In the genomic region with DNA sequence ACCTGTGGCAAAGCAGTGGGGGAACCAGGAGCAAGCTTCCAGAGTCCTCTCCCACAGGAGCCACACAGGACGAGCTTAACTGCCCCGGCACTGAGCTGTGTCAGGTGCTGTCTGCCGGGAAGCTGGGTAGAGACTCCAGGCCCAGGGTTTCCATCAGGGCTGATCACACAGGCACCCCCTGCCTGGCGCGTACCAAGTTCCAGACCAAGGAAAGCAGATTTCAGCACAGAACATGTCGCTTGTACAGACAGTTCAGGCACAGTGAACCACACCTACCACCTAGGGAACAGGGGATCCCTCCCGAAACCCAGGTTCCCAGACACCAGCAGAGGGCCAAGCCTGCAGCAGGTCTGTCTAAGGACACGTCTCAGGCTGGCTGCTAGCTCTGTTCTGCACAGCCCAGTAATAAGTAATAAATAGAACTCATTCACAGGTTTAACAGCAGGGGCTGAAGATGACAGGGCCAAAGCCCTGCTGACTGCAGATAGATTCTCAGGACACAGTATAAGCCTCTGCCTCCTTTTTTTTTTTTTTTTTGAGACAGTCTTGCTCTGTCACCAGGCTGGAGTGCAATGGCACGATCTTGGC, we compare ENCODE assay signal across 25 cellular contexts. TPM values are rescaled to one million over a fixed set of nuclear protein-coding genes. Genes with fewer than 3 reads are reported as not detected.
DNase-seq lines count a peak whose midpoint lies in the region; ATAC-seq, FAIRE-seq and TF ChIP-seq lines count a peak whose summit lies in the region.
"Had no signal": no experiment of that assay in that cellular context is flagged by ENCODE, and none has a peak within 500 bp of the region (broad histone marks: within the 10 kb centered on the region; RNA-seq: fewer than 3 reads in every experiment).

No MANE protein-coding gene starts in this region.

- no peaks in the 10 kb centered on the region for H3K4me1 ChIP-seq in HEK293 (ENCODE audit: control insufficient read depth, insufficient read depth, low read length)
- H3K4me1 ChIP-seq: BLaER1 had no signal

- FAIRE-seq in GM12891 (lab: Jason Lieb, UNC): no peak
- FAIRE-seq: H54 had no signal

- no peak overlapping the region for H3K27ac ChIP-seq in HEK293 (ENCODE audit: extremely low read depth, low read depth, low read length)
- H3K27ac ChIP-seq: BLaER1 had no signal

- peaks cover 0 to 70% of the 10 kb centered on the region in 2 experiments; a peak in 1 of 3 replicates for H3K36me3 ChIP-seq in HEK293 (ENCODE audit: control insufficient read depth in 2 of 2, insufficient read depth in 1 of 2, low read length in 2 of 2)

- H3K4me3 ChIP-seq in HEK293 (ENCODE audit: low read depth, low read length): no peak overlapping the region
- H3K4me3 ChIP-seq: BLaER1 had no signal

- in situ Hi-C loops in G401 (cut with HindIII; ENCODE audit: low sequenced_read_pairs): no loop called here

- TF ChIP-seq POLR2A in GM12891 (IDR thresholded peaks at IDR 0.05; ENCODE audit: low read depth, low read length): no peak

- ATAC-seq in sciatic nerve (no peak), HG03342 (IDR thresholded peaks at IDR 0.05; ENCODE audit: unreplicated experiment) (no peak)
- ATAC-seq: SK-N-SH treated with all-trans-retinoic acid at 6 μM for 48 hours had no signal

- intact Hi-C loops in cardiac septum (cut with DNase I) (no loop called here), sciatic nerve (cut with DNase I) (no loop called here)

- DNase-seq in G401 (ENCODE audit: low spot score) (peak; percentile 17), cardiac septum (ENCODE audit: low spot score) (peak; percentile 44), sciatic nerve (ENCODE audit: low spot score) (peak; percentile 21), AG20443 (ENCODE audit: low spot score) (no peak), GM12891 (ENCODE audit: insufficient read length, low spot score) (no peak)
- DNase-seq in activated T-cell treated with anti-CD3 and anti-CD28 coated beads, Interleukin-2, amount 50 U/mL, for 48 hours: no peak
- DNase-seq: CD4-positive, alpha-beta memory T cell; DMS153; GDM1; KBM-7; MM.1S; NCI-H1048; NCI-H1417 treated with DMSO at 0.1 percent for 48 hours; NCI-H187; NCI-H446; NCI-H526; OCI-M1 had no signal

- CTCF ChIA-PET in HEK293 (lab: Yijun Ruan, JAX): no interaction called here

- no peak for TF ChIP-seq CTCF in HEK293 (tag by site-specific recombination; IDR thresholded peaks at IDR 0.05)

- no peaks in the 10 kb centered on the region for H3K9me3 ChIP-seq in HEK293 (ENCODE audit: control insufficient read depth, insufficient read depth, low read depth, low read length)
- H3K9me3 ChIP-seq: BLaER1 had no signal

- POLR2A ChIA-PET in HEK293 (lab: Yijun Ruan, JAX): no interaction called here

TF ChIP-seq in HEK293, 187 proteins besides CTCF, POLR2A, EP300 and RAD21:
- TF ChIP-seq ZNF16 (tag by site-specific recombination; IDR thresholded peaks at IDR 0.05; ENCODE audit: low read depth): no peak
- TF ChIP-seq, protein P1, sequence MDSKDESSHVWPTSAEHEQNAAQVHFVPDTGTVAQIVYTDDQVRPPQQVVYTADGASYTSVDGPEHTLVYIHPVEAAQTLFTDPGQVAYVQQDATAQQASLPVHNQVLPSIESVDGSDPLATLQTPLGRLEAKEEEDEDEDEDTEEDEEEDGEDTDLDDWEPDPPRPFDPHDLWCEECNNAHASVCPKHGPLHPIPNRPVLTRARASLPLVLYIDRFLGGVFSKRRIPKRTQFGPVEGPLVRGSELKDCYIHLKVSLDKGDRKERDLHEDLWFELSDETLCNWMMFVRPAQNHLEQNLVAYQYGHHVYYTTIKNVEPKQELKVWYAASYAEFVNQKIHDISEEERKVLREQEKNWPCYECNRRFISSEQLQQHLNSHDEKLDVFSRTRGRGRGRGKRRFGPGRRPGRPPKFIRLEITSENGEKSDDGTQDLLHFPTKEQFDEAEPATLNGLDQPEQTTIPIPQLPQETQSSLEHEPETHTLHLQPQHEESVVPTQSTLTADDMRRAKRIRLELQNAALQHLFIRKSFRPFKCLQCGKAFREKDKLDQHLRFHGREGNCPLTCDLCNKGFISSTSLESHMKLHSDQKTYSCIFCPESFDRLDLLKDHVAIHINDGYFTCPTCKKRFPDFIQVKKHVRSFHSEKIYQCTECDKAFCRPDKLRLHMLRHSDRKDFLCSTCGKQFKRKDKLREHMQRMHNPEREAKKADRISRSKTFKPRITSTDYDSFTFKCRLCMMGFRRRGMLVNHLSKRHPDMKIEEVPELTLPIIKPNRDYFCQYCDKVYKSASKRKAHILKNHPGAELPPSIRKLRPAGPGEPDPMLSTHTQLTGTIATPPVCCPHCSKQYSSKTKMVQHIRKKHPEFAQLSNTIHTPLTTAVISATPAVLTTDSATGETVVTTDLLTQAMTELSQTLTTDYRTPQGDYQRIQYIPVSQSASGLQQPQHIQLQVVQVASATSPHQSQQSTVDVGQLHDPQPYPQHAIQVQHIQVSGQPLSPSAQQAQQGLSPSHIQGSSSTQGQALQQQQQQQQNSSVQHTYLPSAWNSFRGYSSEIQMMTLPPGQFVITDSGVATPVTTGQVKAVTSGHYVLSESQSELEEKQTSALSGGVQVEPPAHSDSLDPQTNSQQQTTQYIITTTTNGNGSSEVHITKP (tag by site-specific recombination; IDR thresholded peaks at IDR 0.05): 0 out of 2 replicates have a peak, but pooled peaks have one; percentile 35

TF ChIP-seq in GM12891, 5 proteins besides CTCF, POLR2A, EP300 and RAD21:
- TF ChIP-seq TAF1 (IDR thresholded peaks at IDR 0.05; ENCODE audit: low read depth, low read length): no peak
- no peak for TF ChIP-seq POLR2AphosphoS5 (IDR thresholded peaks at IDR 0.05; ENCODE audit: low read depth, low read length)
- no peak for TF ChIP-seq SPI1 (IDR thresholded peaks at IDR 0.05; ENCODE audit: low read depth, low read length)
- TF ChIP-seq PAX5 (IDR thresholded peaks at IDR 0.05; ENCODE audit: insufficient read depth, low read length, severe bottlenecking): no peak
- no peak for TF ChIP-seq POU2F2 (IDR thresholded peaks at IDR 0.05; ENCODE audit: low read depth, low read length)

RNA-seq across cellular contexts. Expression of gene OCA2, which starts 30.2 kb away (rescaled TPM):
- total RNA-seq in G401 (2014; rRNA removed; shearing (Covaris generic)): 4.1 TPM in 2 replicates
- not detected for total RNA-seq in cardiac septum
- 0.98 TPM for total RNA-seq in sciatic nerve
- polyA plus RNA-seq in GM12891 (2012; ENCODE audit: low read depth, missing spikeins): 0.17 TPM
- total RNA-seq: CD4-positive, alpha-beta memory T cell; Daoy; HT1080; RPMI7951 had no signal
- polyA plus RNA-seq: CD4-positive, alpha-beta memory T cell had no signal

Comparison
In these comparisons a context has a peak if more than half of its experiments do, and no peak if none do; other contexts are left out.
1. DNase-seq: peak in G401 (single experiment), cardiac septum (single experiment) and sciatic nerve (single experiment); none in AG20443 (single experiment), GM12891 (single experiment) and activated T-cell treated with anti-CD3 and anti-CD28 coated beads, Interleukin-2, amount 50 U/mL, for 48 hours (0 of 2).